In the genomic region with DNA sequence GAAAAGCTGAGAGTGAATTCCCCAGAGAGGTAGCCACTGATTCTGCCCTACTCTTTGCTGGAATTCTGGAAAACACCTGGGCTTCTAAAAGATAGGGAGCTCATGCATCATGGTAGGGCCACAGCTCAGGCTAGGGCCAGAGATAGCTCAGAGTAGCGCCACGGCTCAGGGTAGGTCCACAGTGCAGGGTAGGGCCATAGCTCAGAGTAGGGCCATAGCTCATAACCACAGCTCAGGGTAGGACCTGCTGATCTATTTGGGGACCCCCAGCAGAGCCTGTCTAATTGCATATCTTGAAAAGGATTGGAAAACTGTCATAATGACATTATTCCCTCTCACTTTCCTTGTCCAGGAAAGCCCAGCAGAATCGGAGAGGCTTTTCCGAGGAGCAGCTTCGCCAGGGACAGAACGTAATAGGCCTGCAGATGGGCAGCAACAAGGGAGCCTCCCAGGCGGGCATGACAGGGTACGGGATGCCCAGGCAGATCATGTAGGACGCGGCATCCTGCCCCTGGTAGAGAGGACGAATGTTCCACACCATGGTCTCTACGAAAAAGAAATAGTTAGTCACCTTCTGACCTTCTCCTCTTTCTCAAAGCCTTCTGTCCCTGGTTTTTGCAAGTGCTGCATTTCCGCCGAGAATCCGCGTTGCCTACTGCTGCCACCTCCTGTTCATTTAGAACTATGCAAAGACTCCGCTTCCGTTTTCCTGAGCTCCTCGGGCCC, we compare ENCODE assay signal across 8 cellular contexts. TPM values are rescaled to one million over a fixed set of nuclear protein-coding genes. Genes with fewer than 3 reads are reported as not detected.
A peak's percentile ranks its signal among the peaks of the same experiment; 100 is the strongest.
DNase-seq lines count a peak whose midpoint lies in the region; ATAC-seq and TF ChIP-seq lines count a peak whose summit lies in the region.

No MANE protein-coding gene starts in this region.

- DNase-seq in NCI-H2196 (lab: John Stamatoyannopoulos, UW; ENCODE audit: unreplicated experiment) (peak; percentile 14), NCI-H2196 treated with DMSO at 0.1 percent for 48 hours (lab: John Stamatoyannopoulos, UW; ENCODE audit: unreplicated experiment) (no peak), OCI-M1 (lab: John Stamatoyannopoulos, UW) (peak; percentile 83), fibroblast of peridontal ligament (ENCODE audit: extremely low read depth) (peak; percentile 83), neural crest cell (ENCODE audit: low read depth, low spot score) (peak; percentile 58), superior temporal gyrus (ENCODE audit: extremely low spot score) (peak; percentile 84)
- DNase-seq in activated T-helper 1 cell treated with anti-CD3 and anti-CD28 coated beads, Interleukin-12 subunit alpha, Interleukin-12 subunit beta, Interleukin-2, Interleukin-4 antibody, amounts not matched to agents 30 ng/mL and 10 ng/mL and 1 ng/mL, durations not matched to agents 14 hours and 24 hours and 36 hours (ENCODE audit: low spot score): peak; percentile 38

- intact Hi-C loops in activated T-helper 1 cell treated with anti-CD3 and anti-CD28 coated beads, Interleukin-12 subunit alpha, Interleukin-12 subunit beta, Interleukin-2, Interleukin-4 antibody, amounts not matched to agents 30 ng/mL and 10 ng/mL and 1 ng/mL, durations not matched to agents 14 hours and 24 hours and 36 hours (cut with micrococcal nuclease): loop anchor here (1.0 to 2.0 kb wide), 8 partner anchors 11 to 296 kb away; a partner anchor contains a TSS

- ATAC-seq in HG02840 (IDR thresholded peaks at IDR 0.05; ENCODE audit: low FRiP score, unreplicated experiment): peak; percentile 66

- peaks cover 28% of the 10 kb centered on the region for H3K4me1 Mint-ChIP-seq in activated T-helper 1 cell treated with anti-CD3 and anti-CD28 coated beads, Interleukin-12 subunit alpha, Interleukin-12 subunit beta, Interleukin-2, Interleukin-4 antibody, amounts not matched to agents 30 ng/mL and 10 ng/mL and 1 ng/mL, durations not matched to agents 14 hours and 24 hours and 36 hours (ENCODE audit: low read depth)
- peaks cover 46% of the 10 kb centered on the region for H3K4me1 Mint-ChIP-seq in neural crest cell

- H3K4me3 Mint-ChIP-seq in activated T-helper 1 cell treated with anti-CD3 and anti-CD28 coated beads, Interleukin-12 subunit alpha, Interleukin-12 subunit beta, Interleukin-2, Interleukin-4 antibody, amounts not matched to agents 30 ng/mL and 10 ng/mL and 1 ng/mL, durations not matched to agents 14 hours and 24 hours and 36 hours: no peak overlapping the region
- H3K4me3 Mint-ChIP-seq in neural crest cell: no peak overlapping the region

- H3K27me3 Mint-ChIP-seq in activated T-helper 1 cell treated with anti-CD3 and anti-CD28 coated beads, Interleukin-12 subunit alpha, Interleukin-12 subunit beta, Interleukin-2, Interleukin-4 antibody, amounts not matched to agents 30 ng/mL and 10 ng/mL and 1 ng/mL, durations not matched to agents 14 hours and 24 hours and 36 hours (ENCODE audit: insufficient read depth): no peaks in the 10 kb centered on the region
- H3K27me3 Mint-ChIP-seq in neural crest cell (ENCODE audit: low read depth): no peaks in the 10 kb centered on the region

- peak overlapping the region; percentile 79 for H3K27ac Mint-ChIP-seq in activated T-helper 1 cell treated with anti-CD3 and anti-CD28 coated beads, Interleukin-12 subunit alpha, Interleukin-12 subunit beta, Interleukin-2, Interleukin-4 antibody, amounts not matched to agents 30 ng/mL and 10 ng/mL and 1 ng/mL, durations not matched to agents 14 hours and 24 hours and 36 hours
- no peak overlapping the region for H3K27ac Mint-ChIP-seq in neural crest cell (ENCODE audit: unreplicated experiment)

- TF ChIP-seq CTCF in neural crest cell (conservative IDR thresholded peaks at IDR 0.05): peak; percentile 78

- no peaks in the 10 kb centered on the region for H3K36me3 Mint-ChIP-seq in activated T-helper 1 cell treated with anti-CD3 and anti-CD28 coated beads, Interleukin-12 subunit alpha, Interleukin-12 subunit beta, Interleukin-2, Interleukin-4 antibody, amounts not matched to agents 30 ng/mL and 10 ng/mL and 1 ng/mL, durations not matched to agents 14 hours and 24 hours and 36 hours (ENCODE audit: low read depth)
- H3K36me3 Mint-ChIP-seq in neural crest cell (ENCODE audit: low read depth): peaks cover 18% of the 10 kb centered on the region

- H3K9me3 Mint-ChIP-seq in activated T-helper 1 cell treated with anti-CD3 and anti-CD28 coated beads, Interleukin-12 subunit alpha, Interleukin-12 subunit beta, Interleukin-2, Interleukin-4 antibody, amounts not matched to agents 30 ng/mL and 10 ng/mL and 1 ng/mL, durations not matched to agents 14 hours and 24 hours and 36 hours: no peaks in the 10 kb centered on the region
- H3K9me3 Mint-ChIP-seq in neural crest cell: no peaks in the 10 kb centered on the region

RNA-seq across cellular contexts. Expression of a gene that starts 14.5 kb away (rescaled TPM):
- 0.78 and 1.1 TPM in 2 replicates for total RNA-seq in activated T-helper 1 cell treated with anti-CD3 and anti-CD28 coated beads, Interleukin-12 subunit alpha, Interleukin-12 subunit beta, Interleukin-2, Interleukin-4 antibody, amounts not matched to agents 30 ng/mL and 10 ng/mL and 1 ng/mL, durations not matched to agents 14 hours and 24 hours and 36 hours
- 62.6 and 70.2 TPM in 2 replicates for total RNA-seq in neural crest cell

RNA-seq across cellular contexts. Expression of a gene that starts 21.3 kb away (rescaled TPM):
- not detected in 2 replicates for total RNA-seq in activated T-helper 1 cell treated with anti-CD3 and anti-CD28 coated beads, Interleukin-12 subunit alpha, Interleukin-12 subunit beta, Interleukin-2, Interleukin-4 antibody, amounts not matched to agents 30 ng/mL and 10 ng/mL and 1 ng/mL, durations not matched to agents 14 hours and 24 hours and 36 hours
- total RNA-seq in neural crest cell: not detected in 2 replicates

RNA-seq across cellular contexts. Expression of a gene that starts 34.4 kb away (rescaled TPM):
- 37.7 and 42.9 TPM in 2 replicates for total RNA-seq in activated T-helper 1 cell treated with anti-CD3 and anti-CD28 coated beads, Interleukin-12 subunit alpha, Interleukin-12 subunit beta, Interleukin-2, Interleukin-4 antibody, amounts not matched to agents 30 ng/mL and 10 ng/mL and 1 ng/mL, durations not matched to agents 14 hours and 24 hours and 36 hours
- total RNA-seq in neural crest cell: 52.7 and 55.6 TPM in 2 replicates

Comparison
In these comparisons a context has a peak if more than half of its experiments do, and no peak if none do; other contexts are left out.
1. RNA of a gene that starts 14.5 kb away (total RNA-seq): 62.6 to 70.2 TPM in neural crest cell; 0.78 to 1.1 TPM in activated T-helper 1 cell treated with anti-CD3 and anti-CD28 coated beads, Interleukin-12 subunit alpha, Interleukin-12 subunit beta, Interleukin-2, Interleukin-4 antibody, amounts not matched to agents 30 ng/mL and 10 ng/mL and 1 ng/mL, durations not matched to agents 14 hours and 24 hours and 36 hours; every median in the first group is over 10 times any median in the second.